Comparison of ENCODE assay signal across 8 cellular contexts in genomic region chr12:132711169-132711843, GRCh38. TPM values are rescaled to one million over a fixed set of nuclear protein-coding genes. Genes with fewer than 3 reads are reported as not detected.
A peak's percentile ranks its signal among the peaks of the same experiment; 100 is the strongest.
DNase-seq lines count a peak whose midpoint lies in the region; ATAC-seq, FAIRE-seq and TF ChIP-seq lines count a peak whose summit lies in the region.

No MANE protein-coding gene starts in this region.

- no peaks in the 10 kb centered on the region for H3F3A ChIP-seq in MM.1S (ENCODE audit: insufficient read depth, low read length)

- no peak overlapping the region for H3K27ac Mint-ChIP-seq in Caco-2 (ENCODE audit: unreplicated experiment)
- H3K27ac Mint-ChIP-seq in stimulated activated memory B cell treated with anti-CD40 and anti-IgM and Interleukin-4, amounts not matched to agents 10 μg/mL and 1 μg/mL and 100 μg/mL, for 72 hours = peak overlapping the region; percentile 94

- H3K9ac ChIP-seq in MM.1S (ENCODE audit: low read length) (peak overlapping the region; percentile 70), keratinocyte (ENCODE audit: control insufficient read depth, extremely low read depth, insufficient read depth, low read length) (peak overlapping the region; percentile 73)

- H3K9me1 ChIP-seq in keratinocyte (ENCODE audit: control insufficient read depth, extremely low read depth, insufficient read depth, low read length) = no peaks in the 10 kb centered on the region

- BruUV-seq in Caco-2 (replicated peaks; lab: Mats Ljungman, UMichigan) = no TSS peak

- no peak for TF ChIP-seq POLR2A in adrenal gland (IDR thresholded peaks at IDR 0.05)

- no peaks in the 10 kb centered on the region for H3K9me3 Mint-ChIP-seq in Caco-2 (ENCODE audit: unreplicated experiment)
- H3K9me3 Mint-ChIP-seq in stimulated activated memory B cell treated with anti-CD40 and anti-IgM and Interleukin-4, amounts not matched to agents 10 μg/mL and 1 μg/mL and 100 μg/mL, for 72 hours = peaks cover 4% of the 10 kb centered on the region

- dilution Hi-C loops in keratinocyte (cut with MboI; ENCODE audit: extremely low pct_ligation_motif_present, low sequenced_read_pairs) = no loop called here

- peaks cover 59% of the 10 kb centered on the region for H3K36me3 Mint-ChIP-seq in Caco-2 (ENCODE audit: insufficient read depth, unreplicated experiment)
- peaks cover 22% of the 10 kb centered on the region for H3K36me3 Mint-ChIP-seq in stimulated activated memory B cell treated with anti-CD40 and anti-IgM and Interleukin-4, amounts not matched to agents 10 μg/mL and 1 μg/mL and 100 μg/mL, for 72 hours

- intact Hi-C loops in Caco-2 (cut with micrococcal nuclease; ENCODE audit: unreplicated experiment) = loop anchor here (2.0 kb wide), 1 partner anchor 25 kb away; the partner anchor contains the start of genes POLE and PXMP2
- intact Hi-C loops in adrenal gland (cut with DNase I) = no loop called here

- H3K4me1 ChIP-seq in Caco-2 (no peaks in the 10 kb centered on the region), MM.1S (ENCODE audit: low read length) (no peaks in the 10 kb centered on the region), adrenal gland (replicated peaks in 1 of 2) (peaks cover 8 to 15% of the 10 kb centered on the region in 2 donors), keratinocyte (ENCODE audit: control insufficient read depth, extremely low read depth, insufficient read depth, low read length) (peaks cover 15% of the 10 kb centered on the region)

- no peak overlapping the region for H2AFZ ChIP-seq in MM.1S (ENCODE audit: low read length)
- peak overlapping the region; percentile 22 for H2AFZ ChIP-seq in keratinocyte (ENCODE audit: control insufficient read depth, low read length)

- H3K27me3 ChIP-seq in Caco-2 (replicated peaks; ENCODE audit: control insufficient read depth, insufficient read depth, low read length) = no peaks in the 10 kb centered on the region
- no peaks in the 10 kb centered on the region for H3K27me3 ChIP-seq in MM.1S (replicated peaks; ENCODE audit: insufficient read depth, low read length)
- no peaks in the 10 kb centered on the region for H3K27me3 ChIP-seq in adrenal gland
- H3K27me3 ChIP-seq in keratinocyte (ENCODE audit: control insufficient read depth, extremely low read depth, insufficient read depth, low read length) = no peaks in the 10 kb centered on the region

- TF ChIP-seq CTCF in Caco-2 (IDR thresholded peaks at IDR 0.05; ENCODE audit: insufficient read depth in 1 of 2, low read depth in 1 of 2, low read length in 1 of 2, severe bottlenecking in 1 of 2, unreplicated experiment in 1 of 2) (no peak), MM.1S (IDR thresholded peaks at IDR 0.05; ENCODE audit: low read length) (no peak), adrenal gland (IDR thresholded peaks at IDR 0.05) (no peak), keratinocyte (optimal IDR thresholded peaks at IDR 0.05 in 1 of 3, IDR thresholded peaks at IDR 0.05 in 1 of 3, conservative IDR thresholded peaks at IDR 0.05 in 1 of 3; ENCODE audit: extremely low read depth in 1 of 3, insufficient read depth in 2 of 3, low read length in 3 of 3) (no peak)

- H3K27ac ChIP-seq in MM.1S (ENCODE audit: low read length) (no peak overlapping the region), adrenal gland (peak overlapping the region in 1 of 5 donors; percentile 83), keratinocyte (ENCODE audit: control insufficient read depth, insufficient read depth, low read length) (peak overlapping the region; percentile 40)

- H3K4me3 Mint-ChIP-seq in Caco-2 (ENCODE audit: unreplicated experiment) = peak overlapping the region; percentile 99
- H3K4me3 Mint-ChIP-seq in stimulated activated memory B cell treated with anti-CD40 and anti-IgM and Interleukin-4, amounts not matched to agents 10 μg/mL and 1 μg/mL and 100 μg/mL, for 72 hours = peak overlapping the region; percentile 89

- H3K4me2 ChIP-seq in MM.1S (ENCODE audit: low read depth, low read length) (peak overlapping the region; percentile 43; the same call in 1 of the 2 replicates), keratinocyte (ENCODE audit: control insufficient read depth, extremely low read depth, insufficient read depth, low read depth, low read length) (peak overlapping the region; percentile 66)

- H3K27me3 Mint-ChIP-seq in Caco-2 (ENCODE audit: insufficient read depth, unreplicated experiment) = no peaks in the 10 kb centered on the region
- H3K27me3 Mint-ChIP-seq in stimulated activated memory B cell treated with anti-CD40 and anti-IgM and Interleukin-4, amounts not matched to agents 10 μg/mL and 1 μg/mL and 100 μg/mL, for 72 hours = no peaks in the 10 kb centered on the region

- H4K20me1 ChIP-seq in MM.1S (ENCODE audit: insufficient read depth, low read length) = no peaks in the 10 kb centered on the region
- peaks cover 6% of the 10 kb centered on the region for H4K20me1 ChIP-seq in keratinocyte (ENCODE audit: control insufficient read depth, extremely low read depth, insufficient read depth, low read length)

- H3K4me3 ChIP-seq in Caco-2 (ENCODE audit: low read depth, low read length) (peak overlapping the region; percentile 91), MM.1S (ENCODE audit: low read length) (peak overlapping the region; percentile 75), adrenal gland (peak overlapping the region; percentile 48 to 73 (median 65)), keratinocyte (ENCODE audit: control insufficient read depth in 2 of 3, extremely low read depth in 1 of 3, insufficient read depth in 2 of 3, low read depth in 1 of 3, low read length in 3 of 3) (peak overlapping the region; percentile 78 to 96 (median 89))

- peak in 1 of 2 experiments; percentile 50 for DNase-seq in Caco-2
- no peak for DNase-seq in MM.1S
- no peak for DNase-seq in adrenal gland
- no peak for DNase-seq in keratinocyte (ENCODE audit: low read depth, low spot score)
- no peak for DNase-seq in activated effector memory CD4-positive, alpha-beta T cell treated with anti-CD3 and anti-CD28 coated beads, Interleukin-2, amount 50 U/mL, for 16 hours
- DNase-seq in DMS79 (lab: John Stamatoyannopoulos, UW) = no peak

- H3K9me2 ChIP-seq in MM.1S (replicated peaks; ENCODE audit: insufficient read depth, low read length) = no peaks in the 10 kb centered on the region

- H3K4me1 Mint-ChIP-seq in Caco-2 (ENCODE audit: low read depth, unreplicated experiment) = no peaks in the 10 kb centered on the region
- peaks cover 24% of the 10 kb centered on the region for H3K4me1 Mint-ChIP-seq in stimulated activated memory B cell treated with anti-CD40 and anti-IgM and Interleukin-4, amounts not matched to agents 10 μg/mL and 1 μg/mL and 100 μg/mL, for 72 hours

- H3K36me3 ChIP-seq in Caco-2 (ENCODE audit: control insufficient read depth, insufficient read depth, low read length) (no peaks in the 10 kb centered on the region; the same call in 1 of the 2 replicates), MM.1S (replicated peaks; ENCODE audit: insufficient read depth, low read length) (no peaks in the 10 kb centered on the region; the same call in 1 of the 2 replicates), adrenal gland (replicated peaks in 1 of 2) (peaks cover 0 to 4% of the 10 kb centered on the region in 2 donors), keratinocyte (ENCODE audit: control insufficient read depth in 2 of 2, extremely low read depth in 1 of 2, insufficient read depth in 2 of 2, low read length in 2 of 2) (peaks cover 0 to 10% of the 10 kb centered on the region in 2 experiments)

- H3K79me2 ChIP-seq in MM.1S (ENCODE audit: low read length) (peaks cover 35% of the 10 kb centered on the region), keratinocyte (ENCODE audit: control insufficient read depth, insufficient read depth, low read length) (peaks cover 51% of the 10 kb centered on the region)

- peak; percentile 15 for ATAC-seq in GM21717 (IDR thresholded peaks at IDR 0.05; ENCODE audit: unreplicated experiment)
- peak; percentile 41 for ATAC-seq in stimulated activated memory B cell treated with anti-CD40 and anti-IgM and Interleukin-4, amounts not matched to agents 10 μg/mL and 1 μg/mL and 100 μg/mL, for 72 hours

- POLR2A ChIA-PET in Caco-2 (lab: Charles Lee) = no interaction called here

- WGBS in adrenal gland, 4 donors = 9 to 50% (median 24%) methylated on average over 10 to 51 of the region's 51 CpGs

- no peak for FAIRE-seq in keratinocyte (lab: Jason Lieb, UNC)

- CTCF ChIA-PET in Caco-2 (lab: Charles Lee) = interaction anchor here (0.7 kb wide), 1 partner anchor 319 kb away, joined by 3 read pairs; no protein-coding TSS in a partner anchor

- no peaks in the 10 kb centered on the region for H3K9me3 ChIP-seq in Caco-2
- H3K9me3 ChIP-seq in MM.1S (replicated peaks; ENCODE audit: insufficient read depth, low read length) = no peaks in the 10 kb centered on the region
- no peaks in the 10 kb centered on the region for H3K9me3 ChIP-seq in adrenal gland (replicated peaks in 1 of 3)
- no peaks in the 10 kb centered on the region for H3K9me3 ChIP-seq in keratinocyte (ENCODE audit: control insufficient read depth, low read depth, low read length)

RNA-seq across cellular contexts. Expression of gene PGAM5, which starts 0.7 kb away (rescaled TPM):
- 78.1 and 87.8 TPM in 2 replicates for total RNA-seq in Caco-2 (2022)
- total RNA-seq in adrenal gland = 10 to 100 TPM; 23.8 to 53.6 (median 36.8) TPM
- 10 to 100 TPM; 12.7 to 29.9 (median 16.7) TPM for polyA plus RNA-seq in adrenal gland
- 31.5 to 42.3 TPM (median 39.1 TPM) in 3 replicates for polyA plus RNA-seq in keratinocyte
- polyA plus RNA-seq in keratinocyte (2011; ENCODE audit: low read depth) = 14.1 TPM
- 32.2 and 48.2 TPM in 2 replicates for polyA plus RNA-seq in keratinocyte (2011; cell fraction: cytosol; rRNA removed)
- 19.2 and 26.8 TPM in 2 replicates for polyA plus RNA-seq in keratinocyte (2011; cell fraction: nucleus; rRNA removed)
- 36.5 and 52.3 TPM in 2 replicates for polyA plus RNA-seq in keratinocyte (2012; ENCODE audit: low replicate concordance)
- polyA minus RNA-seq in keratinocyte = 78.1 to 127 TPM (median 111 TPM) in 3 replicates
- 106 TPM for polyA minus RNA-seq in keratinocyte (2011; cell fraction: cytosol; rRNA and poly(A)+ RNA removed)
- polyA minus RNA-seq in keratinocyte (2011; cell fraction: nucleus; rRNA and poly(A)+ RNA removed) = 18.7 and 23.3 TPM in 2 replicates

RNA-seq across cellular contexts. Expression of gene PXMP2, which starts 23.9 kb away (rescaled TPM):
- total RNA-seq in Caco-2 (2022) (29.8 and 39.9 TPM in 2 replicates), adrenal gland (10 to 100 TPM; 12.6 to 51.7 (median 24.6) TPM)
- polyA plus RNA-seq in adrenal gland (1 to 10 TPM; 8.2 to 9.0 (median 8.6) TPM), keratinocyte (16.8 to 18.0 TPM (median 17.2 TPM) in 3 replicates)
- 1.6 TPM for polyA plus RNA-seq in keratinocyte (2011; ENCODE audit: low read depth)
- 10.5 and 15.4 TPM in 2 replicates for polyA plus RNA-seq in keratinocyte (2011; cell fraction: cytosol; rRNA removed)
- 6.2 and 6.4 TPM in 2 replicates for polyA plus RNA-seq in keratinocyte (2011; cell fraction: nucleus; rRNA removed)
- 7.2 and 18.8 TPM in 2 replicates for polyA plus RNA-seq in keratinocyte (2012; ENCODE audit: low replicate concordance)
- polyA minus RNA-seq in keratinocyte = 5.8 to 27.0 TPM (median 8.0 TPM) in 3 replicates
- 17.3 TPM for polyA minus RNA-seq in keratinocyte (2011; cell fraction: cytosol; rRNA and poly(A)+ RNA removed)
- 1.8 and 3.8 TPM in 2 replicates for polyA minus RNA-seq in keratinocyte (2011; cell fraction: nucleus; rRNA and poly(A)+ RNA removed)

RNA-seq across cellular contexts. Expression of gene POLE, which starts 24.2 kb away (rescaled TPM):
- total RNA-seq in Caco-2 (2022) (167 and 170 TPM in 2 replicates), adrenal gland (10 to 100 TPM in 5 of 8 donors, 1 to 10 TPM in 3; 4.7 to 28.6 (median 16.1) TPM)
- polyA plus RNA-seq in adrenal gland (10 to 100 TPM in 2 of 3 donors, 1 to 10 TPM in 1; 4.0 to 43.2 (median 29.9) TPM), keratinocyte (12.1 to 18.0 TPM (median 14.8 TPM) in 3 replicates)
- 5.5 TPM for polyA plus RNA-seq in keratinocyte (2011; ENCODE audit: low read depth)
- 4.0 and 5.0 TPM in 2 replicates for polyA plus RNA-seq in keratinocyte (2011; cell fraction: cytosol; rRNA removed)
- polyA plus RNA-seq in keratinocyte (2011; cell fraction: nucleus; rRNA removed) = 50.3 and 60.6 TPM in 2 replicates
- polyA plus RNA-seq in keratinocyte (2012; ENCODE audit: low replicate concordance) = 10.1 and 17.6 TPM in 2 replicates
- polyA minus RNA-seq in keratinocyte = 38.2 to 87.6 TPM (median 64.3 TPM) in 3 replicates
- 20.1 TPM for polyA minus RNA-seq in keratinocyte (2011; cell fraction: cytosol; rRNA and poly(A)+ RNA removed)
- polyA minus RNA-seq in keratinocyte (2011; cell fraction: nucleus; rRNA and poly(A)+ RNA removed) = 53.7 and 55.0 TPM in 2 replicates

RNA-seq across cellular contexts. Expression of gene ANKLE2, which starts 50.3 kb away (rescaled TPM):
- total RNA-seq in Caco-2 (2022) (80.8 and 86.6 TPM in 2 replicates), adrenal gland (10 to 100 TPM; 43.6 to 76.1 (median 60.3) TPM)
- polyA plus RNA-seq in adrenal gland (10 to 100 TPM; 53.3 to 70.5 (median 56.6) TPM), keratinocyte (98.4 to 137 TPM (median 109 TPM) in 3 replicates)
- polyA plus RNA-seq in keratinocyte (2011; ENCODE audit: low read depth) = 121 TPM
- polyA plus RNA-seq in keratinocyte (2011; cell fraction: cytosol; rRNA removed) = 61.9 and 72.3 TPM in 2 replicates
- polyA plus RNA-seq in keratinocyte (2011; cell fraction: nucleus; rRNA removed) = 431 and 478 TPM in 2 replicates
- 67.5 and 71.2 TPM in 2 replicates for polyA plus RNA-seq in keratinocyte (2012; ENCODE audit: low replicate concordance)
- 233 to 656 TPM (median 286 TPM) in 3 replicates for polyA minus RNA-seq in keratinocyte
- 70.8 TPM for polyA minus RNA-seq in keratinocyte (2011; cell fraction: cytosol; rRNA and poly(A)+ RNA removed)
- polyA minus RNA-seq in keratinocyte (2011; cell fraction: nucleus; rRNA and poly(A)+ RNA removed) = 219 and 273 TPM in 2 replicates
